In the genomic region with DNA sequence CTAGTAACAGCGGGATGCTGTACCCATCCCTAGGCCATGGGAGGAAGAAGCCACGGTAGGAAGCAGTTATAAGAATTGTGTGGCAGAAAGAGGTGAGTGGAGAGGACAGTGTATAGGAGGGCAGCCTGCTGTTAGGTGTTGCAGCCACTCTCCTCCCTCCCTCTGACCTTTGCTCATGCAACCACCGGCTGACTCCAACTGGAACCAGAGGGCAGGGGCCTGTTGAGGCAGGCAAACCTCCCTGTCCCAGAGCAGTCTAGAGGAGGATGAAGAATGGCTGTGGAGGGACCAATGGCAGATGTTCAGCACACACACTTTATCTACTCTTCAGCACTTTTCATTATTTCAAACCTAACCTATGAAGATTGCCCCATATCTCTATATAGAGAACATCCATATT, we compare ENCODE assay signal across 16 cellular contexts. TPM values are rescaled to one million over a fixed set of nuclear protein-coding genes. Genes with fewer than 3 reads are reported as not detected.
A peak's percentile ranks its signal among the peaks of the same experiment; 100 is the strongest.
DNase-seq lines count a peak whose midpoint lies in the region; ATAC-seq, FAIRE-seq and TF ChIP-seq lines count a peak whose summit lies in the region.
"Had no signal": no experiment of that assay in that cellular context is flagged by ENCODE, and none has a peak within 500 bp of the region (broad histone marks: within the 10 kb centered on the region; RNA-seq: fewer than 3 reads in every experiment).

No MANE protein-coding gene starts in this region.

- H3K27me3 ChIP-seq in small intestine (ENCODE audit: control insufficient read depth in 2 of 2, insufficient read depth in 2 of 2, low read length in 2 of 2) (no peaks in the 10 kb centered on the region), GM23338 (ENCODE audit: insufficient read depth) (no peaks in the 10 kb centered on the region)
- H3K27me3 ChIP-seq: uterus had no signal

- H3K4me3 ChIP-seq in fibroblast of the aortic adventitia (ENCODE audit: low read depth, low read length) (peak overlapping the region; percentile 13), small intestine (ENCODE audit: low read depth in 1 of 2, low read length in 2 of 2) (no peak overlapping the region), GM23338 (no peak overlapping the region)
- H3K4me3 ChIP-seq: uterus had no signal

- H3K27me3 Mint-ChIP-seq in activated naive CD4-positive, alpha-beta T cell treated with anti-CD3 and anti-CD28 coated beads, Interleukin-2, amount 10 ng/mL, durations not matched to agents 7 days and 5 days, result no peaks in the 10 kb centered on the region
- no peaks in the 10 kb centered on the region for H3K27me3 Mint-ChIP-seq in activated naive CD4-positive, alpha-beta T cell treated with anti-CD3 and anti-CD28 coated beads for 36 hours (ENCODE audit: low read depth)
- H3K27me3 Mint-ChIP-seq in activated B cell treated with CpG ODN at 0.5 μM for 24 hours (no peaks in the 10 kb centered on the region), GM23338 (ENCODE audit: insufficient read depth, low read depth, poor library complexity) (no peaks in the 10 kb centered on the region)

- peaks cover 34% of the 10 kb centered on the region for H3K36me3 Mint-ChIP-seq in activated naive CD4-positive, alpha-beta T cell treated with anti-CD3 and anti-CD28 coated beads, Interleukin-2, amount 10 ng/mL, durations not matched to agents 7 days and 5 days
- H3K36me3 Mint-ChIP-seq in activated naive CD4-positive, alpha-beta T cell treated with anti-CD3 and anti-CD28 coated beads for 36 hours (ENCODE audit: low read depth), result peaks cover 24% of the 10 kb centered on the region
- peaks cover 62% of the 10 kb centered on the region for H3K36me3 Mint-ChIP-seq in activated B cell treated with CpG ODN at 0.5 μM for 24 hours (ENCODE audit: low read depth)
- peaks cover 38% of the 10 kb centered on the region for H3K36me3 Mint-ChIP-seq in GM23338 (ENCODE audit: low read depth)

- CTCF ChIA-PET in activated naive CD4-positive, alpha-beta T cell treated with anti-CD3 and anti-CD28 coated beads, Interleukin-2, amount 10 ng/mL, durations not matched to agents 7 days and 5 days (lab: Charles Lee), result no interaction called here
- CTCF ChIA-PET in activated naive CD4-positive, alpha-beta T cell treated with anti-CD3 and anti-CD28 coated beads for 36 hours (lab: Charles Lee), result no interaction called here
- CTCF ChIA-PET in activated B cell treated with CpG ODN at 0.5 μM for 24 hours (lab: Charles Lee), result no interaction called here

- H3K27ac ChIP-seq in small intestine (ENCODE audit: low read depth in 1 of 2, low read length in 1 of 2) (no peak overlapping the region), GM23338 (ENCODE audit: low read depth) (no peak overlapping the region)
- H3K27ac ChIP-seq: lower lobe of right lung, uterus had no signal

- peaks cover 48% of the 10 kb centered on the region for H3K79me2 ChIP-seq in GM23338 (replicated peaks; ENCODE audit: insufficient read depth)

- DNase-seq in activated naive CD4-positive, alpha-beta T cell treated with anti-CD3 and anti-CD28 coated beads, Interleukin-2, amount 10 ng/mL, durations not matched to agents 7 days and 5 days, result no peak
- DNase-seq in activated naive CD4-positive, alpha-beta T cell treated with anti-CD3 and anti-CD28 coated beads for 36 hours, result no peak
- no peak for DNase-seq in activated B cell treated with CpG ODN at 0.5 μM for 24 hours
- no peak for DNase-seq in fibroblast of the aortic adventitia (ENCODE audit: low read depth)
- DNase-seq in small intestine, result peak; percentile 75
- no peak for DNase-seq in frontal cortex (ENCODE audit: low spot score in 2 of 2)
- no peak for DNase-seq in T1000 (lab: John Stamatoyannopoulos, UW)
- no peak for DNase-seq in GM23338 (ENCODE audit: low spot score)
- DNase-seq: hypothalamus, lower lobe of right lung, NCI-H2029, SIG-M5, uterus had no signal

- no peaks in the 10 kb centered on the region for H3K9me3 ChIP-seq in small intestine (ENCODE audit: control insufficient read depth, low read depth)
- H3K9me3 ChIP-seq: lower lobe of right lung, uterus had no signal

- no peaks in the 10 kb centered on the region for H3F3A ChIP-seq in GM23338 (replicated peaks; ENCODE audit: low read depth)

- H4K20me1 ChIP-seq in GM23338 (replicated peaks; ENCODE audit: insufficient read depth), result peaks cover 7% of the 10 kb centered on the region; the same call in 1 of the 2 replicates

- H3K4me1 ChIP-seq in small intestine (ENCODE audit: control insufficient read depth in 2 of 2, insufficient read depth in 1 of 2, low read depth in 1 of 2, low read length in 1 of 2) (peaks cover 2 to 11% of the 10 kb centered on the region in 2 donors), GM23338 (ENCODE audit: insufficient read depth) (peaks cover 14% of the 10 kb centered on the region)
- H3K4me1 ChIP-seq: uterus had no signal

- 20 to 74% (median 48%) methylated on average over 2 to 3 of the region's 3 CpGs for WGBS in small intestine, 3 donors

- H2AFZ ChIP-seq in GM23338, result no peak overlapping the region

- TF ChIP-seq CTCF in activated B cell treated with CpG ODN at 0.5 μM for 24 hours (IDR thresholded peaks at IDR 0.05) (no peak), fibroblast of the aortic adventitia (IDR thresholded peaks at IDR 0.05; ENCODE audit: insufficient read depth, low read length) (no peak), GM23338 (conservative IDR thresholded peaks at IDR 0.05; ENCODE audit: low read depth in 2 of 2) (no peak)

- H3K4me2 ChIP-seq in GM23338, result no peak overlapping the region

- intact Hi-C loops in activated naive CD4-positive, alpha-beta T cell treated with anti-CD3 and anti-CD28 coated beads for 36 hours (cut with micrococcal nuclease), result loop anchor here (5.0 to 10.0 kb wide), 4 partner anchors 209 to 1356 kb away; partner anchors contain the start of genes CMTR2 and ZNF821
- intact Hi-C loops in activated B cell treated with CpG ODN at 0.5 μM for 24 hours (cut with micrococcal nuclease), result loop anchor here (5.0 to 10.0 kb wide), 6 partner anchors 194 to 1286 kb away; partner anchors contain the start of genes CMTR2, IST1, PHLPP2 and VAC14

- FAIRE-seq in small intestine (lab: Jason Lieb, UNC) (no peak), frontal cortex (lab: Jason Lieb, UNC) (no peak)
- FAIRE-seq: GM19239 had no signal

- H3K4me3 Mint-ChIP-seq in activated naive CD4-positive, alpha-beta T cell treated with anti-CD3 and anti-CD28 coated beads, Interleukin-2, amount 10 ng/mL, durations not matched to agents 7 days and 5 days, result peak overlapping the region; percentile 97
- no peak overlapping the region for H3K4me3 Mint-ChIP-seq in activated naive CD4-positive, alpha-beta T cell treated with anti-CD3 and anti-CD28 coated beads for 36 hours
- H3K4me3 Mint-ChIP-seq in activated B cell treated with CpG ODN at 0.5 μM for 24 hours, result peak overlapping the region; percentile 38
- H3K4me3 Mint-ChIP-seq in GM23338, result no peak overlapping the region

- POLR2A ChIA-PET in activated B cell treated with CpG ODN at 0.5 μM for 24 hours (lab: Charles Lee), result no interaction called here

- H3K36me3 ChIP-seq in small intestine (ENCODE audit: control insufficient read depth in 2 of 2, insufficient read depth in 2 of 2, low read length in 2 of 2), result peaks cover 7 to 13% of the 10 kb centered on the region in 2 donors
- peaks cover 10% of the 10 kb centered on the region; the same call in 1 of the 2 replicates for H3K36me3 ChIP-seq in GM23338 (ENCODE audit: insufficient read depth)
- H3K36me3 ChIP-seq: uterus had no signal

- ATAC-seq in activated B cell treated with CpG ODN at 0.5 μM for 24 hours (ENCODE audit: low read depth) (no peak), GM23338 (no peak)
- ATAC-seq: esophagus mucosa, lower lobe of right lung had no signal

- no peaks in the 10 kb centered on the region for H3K9me2 ChIP-seq in GM23338 (ENCODE audit: insufficient read depth)

- peaks cover 42% of the 10 kb centered on the region for H3K4me1 Mint-ChIP-seq in activated naive CD4-positive, alpha-beta T cell treated with anti-CD3 and anti-CD28 coated beads, Interleukin-2, amount 10 ng/mL, durations not matched to agents 7 days and 5 days
- peaks cover 35% of the 10 kb centered on the region for H3K4me1 Mint-ChIP-seq in activated naive CD4-positive, alpha-beta T cell treated with anti-CD3 and anti-CD28 coated beads for 36 hours (ENCODE audit: low read depth)
- H3K4me1 Mint-ChIP-seq in activated B cell treated with CpG ODN at 0.5 μM for 24 hours, result peaks cover 47% of the 10 kb centered on the region
- H3K4me1 Mint-ChIP-seq in GM23338, result peaks cover 10% of the 10 kb centered on the region

- no peak overlapping the region for H3K27ac Mint-ChIP-seq in activated naive CD4-positive, alpha-beta T cell treated with anti-CD3 and anti-CD28 coated beads, Interleukin-2, amount 10 ng/mL, durations not matched to agents 7 days and 5 days
- no peak overlapping the region for H3K27ac Mint-ChIP-seq in activated naive CD4-positive, alpha-beta T cell treated with anti-CD3 and anti-CD28 coated beads for 36 hours
- no peak overlapping the region for H3K27ac Mint-ChIP-seq in activated B cell treated with CpG ODN at 0.5 μM for 24 hours
- no peak overlapping the region for H3K27ac Mint-ChIP-seq in GM23338

- H3K9me3 Mint-ChIP-seq in activated naive CD4-positive, alpha-beta T cell treated with anti-CD3 and anti-CD28 coated beads, Interleukin-2, amount 10 ng/mL, durations not matched to agents 7 days and 5 days, result no peaks in the 10 kb centered on the region
- no peaks in the 10 kb centered on the region for H3K9me3 Mint-ChIP-seq in activated naive CD4-positive, alpha-beta T cell treated with anti-CD3 and anti-CD28 coated beads for 36 hours
- H3K9me3 Mint-ChIP-seq in activated B cell treated with CpG ODN at 0.5 μM for 24 hours (no peaks in the 10 kb centered on the region), GM23338 (no peaks in the 10 kb centered on the region)

RNA-seq across cellular contexts. Expression of gene TXNL4B, which starts 2.2 kb away (rescaled TPM):
- total RNA-seq in activated naive CD4-positive, alpha-beta T cell treated with anti-CD3 and anti-CD28 coated beads for 36 hours, result 10 to 100 TPM; 22.0 to 24.1 TPM
- total RNA-seq in activated B cell treated with CpG ODN at 0.5 μM for 24 hours (13.1 and 13.8 TPM in 2 replicates), fibroblast of the aortic adventitia (ENCODE audit: low replicate concordance) (8.1 and 24.8 TPM in 2 replicates), frontal cortex (10.2 TPM)
- polyA plus RNA-seq in small intestine (10 to 100 TPM; 11.3 to 12.3 (median 12.0) TPM), GM23338 (2016; fragmentation: Nextera tagmentation; extraction: Ambion mirVana) (3.7 and 4.6 TPM in 2 replicates)
- total RNA-seq in GM23338 (2014; rRNA removed; shearing (Covaris generic)), result 8.9 and 9.0 TPM in 2 replicates

RNA-seq across cellular contexts. Expression of gene DHX38, which starts 2.4 kb away (rescaled TPM):
- 10 to 100 TPM; 78.6 to 79.9 TPM for total RNA-seq in activated naive CD4-positive, alpha-beta T cell treated with anti-CD3 and anti-CD28 coated beads for 36 hours
- 107 and 118 TPM in 2 replicates for total RNA-seq in activated B cell treated with CpG ODN at 0.5 μM for 24 hours
- 39.1 and 158 TPM in 2 replicates for total RNA-seq in fibroblast of the aortic adventitia (ENCODE audit: low replicate concordance)
- 10 to 100 TPM; 40.6 to 63.7 (median 53.2) TPM for polyA plus RNA-seq in small intestine
- total RNA-seq in frontal cortex, result 57.1 TPM
- total RNA-seq in GM23338 (2014; rRNA removed; shearing (Covaris generic)), result 34.2 and 46.4 TPM in 2 replicates
- polyA plus RNA-seq in GM23338 (2016; fragmentation: Nextera tagmentation; extraction: Ambion mirVana), result 31.4 and 32.9 TPM in 2 replicates

RNA-seq across cellular contexts. Expression of gene HPR, which starts 28.2 kb away (rescaled TPM):
- not detected for total RNA-seq in activated naive CD4-positive, alpha-beta T cell treated with anti-CD3 and anti-CD28 coated beads for 36 hours
- total RNA-seq in activated B cell treated with CpG ODN at 0.5 μM for 24 hours (not detected in 2 replicates), fibroblast of the aortic adventitia (ENCODE audit: low replicate concordance) (not detected in 2 replicates), frontal cortex (under 0.01 TPM)
- polyA plus RNA-seq in small intestine (1 to 10 TPM in 2 of 3 donors, not detected in 1; 1.1 to 1.9 TPM), GM23338 (2016; fragmentation: Nextera tagmentation; extraction: Ambion mirVana) (not detected in 2 replicates)
- total RNA-seq in GM23338 (2014; rRNA removed; shearing (Covaris generic)), result not detected in 2 replicates
- total RNA-seq: cerebellum, esophagus mucosa had no signal

RNA-seq across cellular contexts. Expression of gene HP, which starts 36.9 kb away (rescaled TPM):
- not detected for total RNA-seq in activated naive CD4-positive, alpha-beta T cell treated with anti-CD3 and anti-CD28 coated beads for 36 hours
- total RNA-seq in activated B cell treated with CpG ODN at 0.5 μM for 24 hours (not detected in 2 replicates), fibroblast of the aortic adventitia (ENCODE audit: low replicate concordance) (0.27 TPM in 1 of 2 replicates, not detected in the other), frontal cortex (0.41 TPM)
- polyA plus RNA-seq in small intestine (10 to 100 TPM in 1 of 3 donors, 1 to 10 TPM in 2; 1.4 to 15.2 (median 4.5) TPM), GM23338 (2016; fragmentation: Nextera tagmentation; extraction: Ambion mirVana) (0.26 and 0.43 TPM in 2 replicates)
- total RNA-seq in GM23338 (2014; rRNA removed; shearing (Covaris generic)), result not detected in 2 replicates

Comparison
In these comparisons a context has a peak if more than half of its experiments do, and no peak if none do; other contexts are left out.
1. H3K4me3 Mint-ChIP-seq: peak in activated naive CD4-positive, alpha-beta T cell treated with anti-CD3 and anti-CD28 coated beads, Interleukin-2, amount 10 ng/mL, durations not matched to agents 7 days and 5 days (single experiment) and activated B cell treated with CpG ODN at 0.5 μM for 24 hours (single experiment); none in activated naive CD4-positive, alpha-beta T cell treated with anti-CD3 and anti-CD28 coated beads for 36 hours (single experiment) and GM23338 (single experiment).